ENCODE assay signal across 8 cellular contexts in genomic region chr17:40097931-40098845, GRCh38. TPM values are rescaled to one million over a fixed set of nuclear protein-coding genes. Genes with fewer than 3 reads are reported as not detected.
DNase-seq lines count a peak whose midpoint lies in the region; ATAC-seq and TF ChIP-seq lines count a peak whose summit lies in the region.

No MANE protein-coding gene starts in this region.

- peaks cover 82% of the 10 kb centered on the region for H3K4me1 Mint-ChIP-seq in activated CD4-positive, alpha-beta T cell treated with anti-CD3 and anti-CD28 coated beads, Interleukin-2, amount 10 ng/mL, durations not matched to agents 7 days and 5 days
- peaks cover 68% of the 10 kb centered on the region for H3K4me1 Mint-ChIP-seq in activated CD8-positive, alpha-beta T cell treated with anti-CD3 and anti-CD28 coated beads for 36 hours (ENCODE audit: low read depth)

- H3K27ac Mint-ChIP-seq in activated CD4-positive, alpha-beta T cell treated with anti-CD3 and anti-CD28 coated beads, Interleukin-2, amount 10 ng/mL, durations not matched to agents 7 days and 5 days: peak overlapping the region; percentile 91
- peak overlapping the region; percentile 90 for H3K27ac Mint-ChIP-seq in activated CD8-positive, alpha-beta T cell treated with anti-CD3 and anti-CD28 coated beads for 36 hours

- ATAC-seq in activated CD8-positive, alpha-beta T cell treated with anti-CD3 and anti-CD28 coated beads for 36 hours: no peak
- ATAC-seq in sciatic nerve: peak; percentile 27

- CTCF ChIA-PET in activated CD4-positive, alpha-beta T cell treated with anti-CD3 and anti-CD28 coated beads, Interleukin-2, amount 10 ng/mL, durations not matched to agents 7 days and 5 days (lab: Charles Lee): interaction anchor here (0.6 to 8.5 kb wide), 12 partner anchors 8 to 187 kb away, joined by 3 to 97 read pairs (median 4); partner anchors contain the start of gene PSMD3
- CTCF ChIA-PET in activated CD8-positive, alpha-beta T cell treated with anti-CD3 and anti-CD28 coated beads for 36 hours (lab: Charles Lee): interaction anchor here (0.9 to 9.5 kb wide), 10 partner anchors 10 to 94 kb away, joined by 3 to 136 read pairs (median 8); partner anchors contain the start of gene THRA

- POLR2A ChIA-PET in activated CD4-positive, alpha-beta T cell treated with anti-CD3 and anti-CD28 coated beads, Interleukin-2, amount 10 ng/mL, durations not matched to agents 7 days and 5 days (lab: Charles Lee): no interaction called here
- POLR2A ChIA-PET in activated CD8-positive, alpha-beta T cell treated with anti-CD3 and anti-CD28 coated beads for 36 hours (lab: Charles Lee): interaction anchor here (0.8 to 8.2 kb wide), 13 partner anchors 14 to 343 kb away, joined by 3 to 93 read pairs (median 4); partner anchors contain the start of genes CASC3, MED24 and THRA

- intact Hi-C loops in activated CD8-positive, alpha-beta T cell treated with anti-CD3 and anti-CD28 coated beads for 36 hours (cut with micrococcal nuclease): loop anchor here (2.0 kb wide), 1 partner anchor 15 kb away; no protein-coding TSS in a partner anchor
- intact Hi-C loops in head of caudate nucleus (cut with DNase I) (no loop called here), sciatic nerve (cut with DNase I) (no loop called here)

- no peaks in the 10 kb centered on the region for H3K9me3 Mint-ChIP-seq in activated CD4-positive, alpha-beta T cell treated with anti-CD3 and anti-CD28 coated beads, Interleukin-2, amount 10 ng/mL, durations not matched to agents 7 days and 5 days
- no peaks in the 10 kb centered on the region for H3K9me3 Mint-ChIP-seq in activated CD8-positive, alpha-beta T cell treated with anti-CD3 and anti-CD28 coated beads for 36 hours

- no peak for DNase-seq in activated CD4-positive, alpha-beta T cell treated with anti-CD3 and anti-CD28 coated beads, Interleukin-2, amount 10 ng/mL, durations not matched to agents 7 days and 5 days
- no peak for DNase-seq in activated CD4-positive, alpha-beta T cell treated with anti-CD3 and anti-CD28 coated beads, Interleukin-2, amount 50 U/mL, for 4 hours
- DNase-seq in activated CD8-positive, alpha-beta T cell treated with anti-CD3 and anti-CD28 coated beads for 36 hours: peak; percentile 39
- peak in 27 of 42 donors; percentile 27 to 83 (median 63) for DNase-seq in head of caudate nucleus
- DNase-seq in sciatic nerve (ENCODE audit: low spot score): peak; percentile 78
- no peak for DNase-seq in NCI-H1436 treated with DMSO at 0.1 percent for 48 hours (lab: John Stamatoyannopoulos, UW)
- no peak for DNase-seq in iPS-NIHi7 (ENCODE audit: extremely low spot score)
- DNase-seq in effector CD8-positive, alpha-beta T cell (lab: John Stamatoyannopoulos, UW): no peak

- H3K4me3 Mint-ChIP-seq in activated CD4-positive, alpha-beta T cell treated with anti-CD3 and anti-CD28 coated beads, Interleukin-2, amount 10 ng/mL, durations not matched to agents 7 days and 5 days: peak overlapping the region; percentile 82
- H3K4me3 Mint-ChIP-seq in activated CD8-positive, alpha-beta T cell treated with anti-CD3 and anti-CD28 coated beads for 36 hours: peak overlapping the region; percentile 85

- no peaks in the 10 kb centered on the region for H3K27me3 Mint-ChIP-seq in activated CD4-positive, alpha-beta T cell treated with anti-CD3 and anti-CD28 coated beads, Interleukin-2, amount 10 ng/mL, durations not matched to agents 7 days and 5 days
- H3K27me3 Mint-ChIP-seq in activated CD8-positive, alpha-beta T cell treated with anti-CD3 and anti-CD28 coated beads for 36 hours: no peaks in the 10 kb centered on the region

- TF ChIP-seq CTCF in activated CD8-positive, alpha-beta T cell treated with anti-CD3 and anti-CD28 coated beads for 36 hours (IDR thresholded peaks at IDR 0.05): no peak

- H3K36me3 Mint-ChIP-seq in activated CD4-positive, alpha-beta T cell treated with anti-CD3 and anti-CD28 coated beads, Interleukin-2, amount 10 ng/mL, durations not matched to agents 7 days and 5 days (ENCODE audit: low read depth): peaks cover 51% of the 10 kb centered on the region
- H3K36me3 Mint-ChIP-seq in activated CD8-positive, alpha-beta T cell treated with anti-CD3 and anti-CD28 coated beads for 36 hours (ENCODE audit: low read depth): peaks cover 47% of the 10 kb centered on the region

RNA-seq across cellular contexts. Expression of gene NR1D1, which starts 2.2 kb away (rescaled TPM):
- total RNA-seq in activated CD4-positive, alpha-beta T cell treated with anti-CD3 and anti-CD28 coated beads, Interleukin-2, amount 10 ng/mL, durations not matched to agents 7 days and 5 days: 1 to 10 TPM; 5.5 to 5.8 TPM
- 1 to 10 TPM; 6.0 to 6.5 TPM for total RNA-seq in activated CD8-positive, alpha-beta T cell treated with anti-CD3 and anti-CD28 coated beads for 36 hours
- 69.8 TPM for total RNA-seq in sciatic nerve

RNA-seq across cellular contexts. Expression of gene MSL1, which starts 23.6 kb away (rescaled TPM):
- 10 to 100 TPM; 95.4 to 97.1 TPM for total RNA-seq in activated CD4-positive, alpha-beta T cell treated with anti-CD3 and anti-CD28 coated beads, Interleukin-2, amount 10 ng/mL, durations not matched to agents 7 days and 5 days
- 10 to 100 TPM; 69.0 to 70.1 TPM for total RNA-seq in activated CD8-positive, alpha-beta T cell treated with anti-CD3 and anti-CD28 coated beads for 36 hours
- total RNA-seq in sciatic nerve: 108 TPM

RNA-seq across cellular contexts. Expression of gene THRA, which starts 35.4 kb away (rescaled TPM):
- 1 to 10 TPM; 8.6 to 9.1 TPM for total RNA-seq in activated CD4-positive, alpha-beta T cell treated with anti-CD3 and anti-CD28 coated beads, Interleukin-2, amount 10 ng/mL, durations not matched to agents 7 days and 5 days
- total RNA-seq in activated CD8-positive, alpha-beta T cell treated with anti-CD3 and anti-CD28 coated beads for 36 hours: 10 to 100 TPM; 11.1 to 13.8 TPM
- 72.0 TPM for total RNA-seq in sciatic nerve

RNA-seq across cellular contexts. Expression of gene CASC3, which starts 42.1 kb away (rescaled TPM):
- 10 to 100 TPM; 84.8 to 89.2 TPM for total RNA-seq in activated CD4-positive, alpha-beta T cell treated with anti-CD3 and anti-CD28 coated beads, Interleukin-2, amount 10 ng/mL, durations not matched to agents 7 days and 5 days
- 10 to 100 TPM; 75.1 to 75.6 TPM for total RNA-seq in activated CD8-positive, alpha-beta T cell treated with anti-CD3 and anti-CD28 coated beads for 36 hours
- 135 TPM for total RNA-seq in sciatic nerve

RNA-seq across cellular contexts. Expression of gene MED24, which starts 44.0 kb away (rescaled TPM):
- 100 to 1,000 TPM in 1 of 2 experiments, 10 to 100 TPM in 1; 92.1 to 102 TPM for total RNA-seq in activated CD4-positive, alpha-beta T cell treated with anti-CD3 and anti-CD28 coated beads, Interleukin-2, amount 10 ng/mL, durations not matched to agents 7 days and 5 days
- 10 to 100 TPM; 90.2 to 96.4 TPM for total RNA-seq in activated CD8-positive, alpha-beta T cell treated with anti-CD3 and anti-CD28 coated beads for 36 hours
- total RNA-seq in sciatic nerve: 74.7 TPM

Comparison
In these comparisons a context has a peak if more than half of its experiments do, and no peak if none do; other contexts are left out.
1. DNase-seq: peak in activated CD8-positive, alpha-beta T cell treated with anti-CD3 and anti-CD28 coated beads for 36 hours (single experiment), head of caudate nucleus (27 of 42) and sciatic nerve (single experiment); none in activated CD4-positive, alpha-beta T cell treated with anti-CD3 and anti-CD28 coated beads, Interleukin-2, amount 10 ng/mL, durations not matched to agents 7 days and 5 days (single experiment), activated CD4-positive, alpha-beta T cell treated with anti-CD3 and anti-CD28 coated beads, Interleukin-2, amount 50 U/mL, for 4 hours (0 of 2), NCI-H1436 treated with DMSO at 0.1 percent for 48 hours (single experiment), iPS-NIHi7 (single experiment) and effector CD8-positive, alpha-beta T cell (single experiment).